ENCODE assay signal across 8 cellular contexts in genomic region chr4:87093443-87094123, GRCh38.
DNase-seq lines count a peak whose midpoint lies in the region; ATAC-seq and TF ChIP-seq lines count a peak whose summit lies in the region.

No MANE protein-coding gene starts in this region.

- H3K4me1 Mint-ChIP-seq in naive thymus-derived CD4-positive, alpha-beta T cell: peaks cover 10 to 47% (median 25%) of the 10 kb centered on the region in 7 donors

- H3K27ac Mint-ChIP-seq in naive thymus-derived CD4-positive, alpha-beta T cell: peak overlapping the region; percentile 26 to 91 (median 74)

- no peaks in the 10 kb centered on the region for H3K9me3 Mint-ChIP-seq in naive thymus-derived CD4-positive, alpha-beta T cell

- H3K4me3 Mint-ChIP-seq in naive thymus-derived CD4-positive, alpha-beta T cell: no peak overlapping the region

- peak; percentile 50 for TF ChIP-seq CTCF in epithelial cell of esophagus (IDR thresholded peaks at IDR 0.05; ENCODE audit: insufficient read depth, low read depth, low read length, missing control alignments)
- TF ChIP-seq CTCF in uterus (IDR thresholded peaks at IDR 0.05): peak; percentile 49 to 67 (median 58)

- TF ChIP-seq POLR2A in uterus (IDR thresholded peaks at IDR 0.05): no peak

- no peaks in the 10 kb centered on the region for H3K27me3 Mint-ChIP-seq in naive thymus-derived CD4-positive, alpha-beta T cell

- H3K4me1 ChIP-seq in naive thymus-derived CD4-positive, alpha-beta T cell (ENCODE audit: control insufficient read depth in 2 of 2, insufficient read depth in 2 of 2, low read length in 2 of 2): no peaks in the 10 kb centered on the region
- no peaks in the 10 kb centered on the region for H3K4me1 ChIP-seq in uterus

- CTCF ChIA-PET in naive thymus-derived CD4-positive, alpha-beta T cell (lab: Charles Lee): interaction anchor here (0.6 to 7.8 kb wide), 16 partner anchors 10 to 177 kb away, joined by 3 to 215 read pairs (median 4); partner anchors contain the start of gene AFF1

- no peaks in the 10 kb centered on the region for H3K9me3 ChIP-seq in naive thymus-derived CD4-positive, alpha-beta T cell (ENCODE audit: control insufficient read depth in 2 of 3, low read length in 3 of 3)
- no peaks in the 10 kb centered on the region for H3K9me3 ChIP-seq in uterus

- ATAC-seq in GM19025 (IDR thresholded peaks at IDR 0.05; ENCODE audit: low read depth, unreplicated experiment) (peak; percentile 76), HG03097 (IDR thresholded peaks at IDR 0.05; ENCODE audit: low FRiP score, unreplicated experiment) (peak; percentile 86)
- peak; percentile 90 for ATAC-seq in naive thymus-derived CD4-positive, alpha-beta T cell

- no peaks in the 10 kb centered on the region for H3K27me3 ChIP-seq in naive thymus-derived CD4-positive, alpha-beta T cell (ENCODE audit: control insufficient read depth in 2 of 2, insufficient read depth in 2 of 2, low read length in 2 of 2)
- H3K27me3 ChIP-seq in uterus: no peaks in the 10 kb centered on the region

- peaks cover 0 to 9% (median 0%) of the 10 kb centered on the region in 5 donors for H3K36me3 Mint-ChIP-seq in naive thymus-derived CD4-positive, alpha-beta T cell

- peaks cover 0 to 12% (median 0%) of the 10 kb centered on the region in 3 experiments for H3K36me3 ChIP-seq in naive thymus-derived CD4-positive, alpha-beta T cell (ENCODE audit: control insufficient read depth in 2 of 3, insufficient read depth in 3 of 3, low read length in 3 of 3)
- no peaks in the 10 kb centered on the region for H3K36me3 ChIP-seq in uterus

- peak; percentile 32 for DNase-seq in COLO668 (lab: John Stamatoyannopoulos, UW; ENCODE audit: unreplicated experiment)
- DNase-seq in NCI-H2196 (lab: John Stamatoyannopoulos, UW; ENCODE audit: unreplicated experiment): peak; percentile 13
- peak; percentile 31 to 34 for DNase-seq in activated CD4-positive, alpha-beta T cell treated with anti-CD3 and anti-CD28 coated beads, Interleukin-2, amount 50 U/mL, for 4 hours
- DNase-seq in epithelial cell of esophagus (ENCODE audit: low read depth): peak; percentile 97
- DNase-seq in naive thymus-derived CD4-positive, alpha-beta T cell: peak in 7 of 9 donors; percentile 26 to 60 (median 51)
- no peak for DNase-seq in uterus

- no peak overlapping the region for H3K27ac ChIP-seq in naive thymus-derived CD4-positive, alpha-beta T cell (ENCODE audit: low read depth, low read length)
- peak overlapping the region; percentile 19 to 27 for H3K27ac ChIP-seq in uterus

- H3K4me3 ChIP-seq in epithelial cell of esophagus (ENCODE audit: low read length): no peak overlapping the region
- H3K4me3 ChIP-seq in naive thymus-derived CD4-positive, alpha-beta T cell (ENCODE audit: low read length): no peak overlapping the region
- no peak overlapping the region for H3K4me3 ChIP-seq in uterus

- intact Hi-C loops in naive thymus-derived CD4-positive, alpha-beta T cell (cut with micrococcal nuclease): loop anchor here (1.0 to 2.0 kb wide), 4 partner anchors 87 to 171 kb away; no protein-coding TSS in a partner anchor
- intact Hi-C loops in uterus (cut with DNase I; ENCODE audit: low total_unique reads): no loop called here

- POLR2A ChIA-PET in naive thymus-derived CD4-positive, alpha-beta T cell (lab: Charles Lee): interaction anchor here (1.0 to 3.2 kb wide), 6 partner anchors 14 to 171 kb away, joined by 3 to 26 read pairs (median 4); partner anchors contain the start of gene AFF1

Comparison
In these comparisons a context has a peak if more than half of its experiments do, and no peak if none do; other contexts are left out.
1. DNase-seq: peak in COLO668 (single experiment), NCI-H2196 (single experiment), activated CD4-positive, alpha-beta T cell treated with anti-CD3 and anti-CD28 coated beads, Interleukin-2, amount 50 U/mL, for 4 hours (2 of 2), epithelial cell of esophagus (single experiment) and naive thymus-derived CD4-positive, alpha-beta T cell (7 of 9); none in uterus (0 of 2).
2. Peak in every context shown above with its lines, with median percentiles within 50 percentile points of each other: ATAC-seq.